Comparison of ENCODE assay signal across 11 cellular contexts in the genomic region with DNA sequence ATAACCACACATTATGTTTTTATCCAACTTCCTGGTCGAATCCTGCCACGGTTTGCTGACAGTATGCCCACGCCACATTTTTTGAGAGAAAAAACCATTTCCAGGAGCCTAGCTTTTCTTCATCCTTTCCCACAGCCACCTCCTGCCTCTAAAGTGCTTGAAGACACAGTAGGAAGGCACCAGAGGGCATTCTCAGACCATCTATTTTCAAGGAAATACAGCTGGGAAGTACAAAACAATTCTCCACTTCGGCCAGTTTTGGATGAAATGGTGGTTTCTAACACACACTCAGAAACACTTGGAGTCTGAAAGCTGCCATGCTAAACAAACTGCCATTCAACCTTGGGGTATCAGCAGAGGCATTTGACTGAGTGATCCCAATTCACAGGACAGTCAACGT.
DNase-seq lines count a peak whose midpoint lies in the region; ATAC-seq and TF ChIP-seq lines count a peak whose summit lies in the region.
"Had no signal": no experiment of that assay in that cellular context is flagged by ENCODE, and none has a peak within 500 bp of the region (broad histone marks: within the 10 kb centered on the region; RNA-seq: fewer than 3 reads in every experiment).

No MANE protein-coding gene starts in this region.

- peaks cover 11% of the 10 kb centered on the region for H3K27me3 Mint-ChIP-seq in mesothelial cell of epicardium (ENCODE audit: low read depth)
- H3K27me3 Mint-ChIP-seq: activated naive CD8-positive, alpha-beta T cell treated with anti-CD3 and anti-CD28 coated beads, Interleukin-2, amount 10 ng/mL, durations not matched to agents 7 days and 5 days had no signal

- no peak for ATAC-seq in HG02938 (IDR thresholded peaks at IDR 0.05; ENCODE audit: unreplicated experiment)

- H3K27me3 ChIP-seq in uterus: no peaks in the 10 kb centered on the region

- no peaks in the 10 kb centered on the region for H3K9me3 ChIP-seq in uterus
- H3K9me3 ChIP-seq: Caco-2 had no signal

- H3K27ac ChIP-seq in VCaP (no peak overlapping the region), uterus (no peak overlapping the region)

- TF ChIP-seq POLR2A in uterus (IDR thresholded peaks at IDR 0.05): no peak

- peak; percentile 53 for TF ChIP-seq CTCF in VCaP (conservative IDR thresholded peaks at IDR 0.05)
- peak in 3 of 4 experiments; percentile 31 to 60 (median 54) for TF ChIP-seq CTCF in uterus (IDR thresholded peaks at IDR 0.05)
- no peak for TF ChIP-seq CTCF in mesothelial cell of epicardium (IDR thresholded peaks at IDR 0.05; ENCODE audit: unreplicated experiment)

- intact Hi-C loops in uterus (cut with DNase I; ENCODE audit: low total_unique reads): no loop called here

- peak; percentile 32 for DNase-seq in SIG-M5 treated with dmso at 0.1 percent for 504 hours (lab: John Stamatoyannopoulos, UW; ENCODE audit: unreplicated experiment)
- no peak for DNase-seq in SIG-M5 (lab: John Stamatoyannopoulos, UW)
- peak; percentile 48 for DNase-seq in hepatic stellate cell (ENCODE audit: low spot score)
- DNase-seq in uterus: no peak
- DNase-seq in stimulated activated CD4-positive, alpha-beta T cell treated with anti-CD3 and anti-CD28 coated beads, Interleukin-2, amount 100 ng/mL, for 24 hours: no peak
- DNase-seq in mesothelial cell of epicardium (ENCODE audit: low spot score in 2 of 2, unreplicated experiment in 2 of 2): no peak
- DNase-seq: activated naive CD8-positive, alpha-beta T cell treated with anti-CD3 and anti-CD28 coated beads, Interleukin-2, amount 10 ng/mL, durations not matched to agents 7 days and 5 days had no signal

- no peaks in the 10 kb centered on the region for H3K36me3 Mint-ChIP-seq in mesothelial cell of epicardium
- H3K36me3 Mint-ChIP-seq: activated naive CD8-positive, alpha-beta T cell treated with anti-CD3 and anti-CD28 coated beads, Interleukin-2, amount 10 ng/mL, durations not matched to agents 7 days and 5 days; IgD-negative memory B cell had no signal

- no peak overlapping the region for H3K4me3 Mint-ChIP-seq in mesothelial cell of epicardium
- H3K4me3 Mint-ChIP-seq: activated naive CD8-positive, alpha-beta T cell treated with anti-CD3 and anti-CD28 coated beads, Interleukin-2, amount 10 ng/mL, durations not matched to agents 7 days and 5 days; IgD-negative memory B cell had no signal

- H3K36me3 ChIP-seq in uterus: no peaks in the 10 kb centered on the region

- no peak overlapping the region for H3K27ac Mint-ChIP-seq in mesothelial cell of epicardium
- H3K27ac Mint-ChIP-seq: activated naive CD8-positive, alpha-beta T cell treated with anti-CD3 and anti-CD28 coated beads, Interleukin-2, amount 10 ng/mL, durations not matched to agents 7 days and 5 days; IgD-negative memory B cell had no signal

- no peaks in the 10 kb centered on the region for H3K9me3 Mint-ChIP-seq in mesothelial cell of epicardium
- H3K9me3 Mint-ChIP-seq: activated naive CD8-positive, alpha-beta T cell treated with anti-CD3 and anti-CD28 coated beads, Interleukin-2, amount 10 ng/mL, durations not matched to agents 7 days and 5 days had no signal

- no peaks in the 10 kb centered on the region for H3K4me1 ChIP-seq in uterus
- H3K4me1 ChIP-seq: Caco-2 had no signal

- no peak overlapping the region for H3K4me3 ChIP-seq in uterus

- H3K4me1 Mint-ChIP-seq in mesothelial cell of epicardium: peaks cover 29% of the 10 kb centered on the region
- H3K4me1 Mint-ChIP-seq: IgD-negative memory B cell had no signal

Comparison
In these comparisons a context has a peak if more than half of its experiments do, and no peak if none do; other contexts are left out.
1. DNase-seq: peak in SIG-M5 treated with dmso at 0.1 percent for 504 hours (single experiment) and hepatic stellate cell (single experiment); none in SIG-M5 (single experiment), uterus (0 of 2), stimulated activated CD4-positive, alpha-beta T cell treated with anti-CD3 and anti-CD28 coated beads, Interleukin-2, amount 100 ng/mL, for 24 hours (0 of 2) and mesothelial cell of epicardium (0 of 2).